Comparison of ENCODE assay signal across 10 cellular contexts in genomic region chr1:31904339-31905092, GRCh38. TPM values are rescaled to one million over a fixed set of nuclear protein-coding genes. Genes with fewer than 3 reads are reported as not detected.
DNase-seq lines count a peak whose midpoint lies in the region; ATAC-seq lines count a peak whose summit lies in the region.
"Had no signal": no experiment of that assay in that cellular context is flagged by ENCODE, and none has a peak within 500 bp of the region (broad histone marks: within the 10 kb centered on the region; RNA-seq: fewer than 3 reads in every experiment).

No MANE protein-coding gene starts in this region.

- H3K9me3 Mint-ChIP-seq in activated naive CD4-positive, alpha-beta T cell treated with anti-CD3 and anti-CD28 coated beads, Interleukin-2, amount 50 U/mL, for 24 hours, result no peaks in the 10 kb centered on the region
- no peaks in the 10 kb centered on the region for H3K9me3 Mint-ChIP-seq in activated naive CD4-positive, alpha-beta T cell treated with anti-CD3 and anti-CD28 coated beads, Interleukin-2, amount 10 ng/mL, durations not matched to agents 7 days and 5 days
- H3K9me3 Mint-ChIP-seq in stimulated activated naive CD8-positive, alpha-beta T cell treated with anti-CD3 and anti-CD28 coated beads, Interleukin-15, amount 100 ng/mL, for 72 hours, result no peaks in the 10 kb centered on the region

- no peak for DNase-seq in activated naive CD4-positive, alpha-beta T cell treated with anti-CD3 and anti-CD28 coated beads, Interleukin-2, amount 10 ng/mL, durations not matched to agents 7 days and 5 days
- DNase-seq in T-helper 17 cell, result no peak
- peak; percentile 83 for DNase-seq in cardiac septum (ENCODE audit: low spot score)
- DNase-seq in stimulated activated naive CD8-positive, alpha-beta T cell treated with anti-CD3 and anti-CD28 coated beads, Interleukin-15, amount 100 ng/mL, for 72 hours, result no peak
- DNase-seq in stimulated activated CD4-positive, alpha-beta T cell treated with anti-CD3 and anti-CD28 coated beads, Interleukin-12 subunit alpha, Interleukin-12 subunit beta, amount 100 ng/mL, for 4 hours, result no peak
- no peak for DNase-seq in NCI-H1048 (lab: John Stamatoyannopoulos, UW)
- DNase-seq in ecto neural progenitor cell (ENCODE audit: low spot score), result no peak
- DNase-seq: MM.1S had no signal

- H3K4me1 Mint-ChIP-seq in activated naive CD4-positive, alpha-beta T cell treated with anti-CD3 and anti-CD28 coated beads, Interleukin-2, amount 50 U/mL, for 24 hours, result peaks cover 28% of the 10 kb centered on the region
- peaks cover 19% of the 10 kb centered on the region for H3K4me1 Mint-ChIP-seq in activated naive CD4-positive, alpha-beta T cell treated with anti-CD3 and anti-CD28 coated beads, Interleukin-2, amount 10 ng/mL, durations not matched to agents 7 days and 5 days
- peaks cover 20% of the 10 kb centered on the region for H3K4me1 Mint-ChIP-seq in T-helper 17 cell
- H3K4me1 Mint-ChIP-seq in stimulated activated naive CD8-positive, alpha-beta T cell treated with anti-CD3 and anti-CD28 coated beads, Interleukin-15, amount 100 ng/mL, for 72 hours, result peaks cover 33% of the 10 kb centered on the region

- H3K27ac Mint-ChIP-seq in activated naive CD4-positive, alpha-beta T cell treated with anti-CD3 and anti-CD28 coated beads, Interleukin-2, amount 50 U/mL, for 24 hours, result peak overlapping the region; percentile 79
- no peak overlapping the region for H3K27ac Mint-ChIP-seq in activated naive CD4-positive, alpha-beta T cell treated with anti-CD3 and anti-CD28 coated beads, Interleukin-2, amount 10 ng/mL, durations not matched to agents 7 days and 5 days
- peak overlapping the region; percentile 65 for H3K27ac Mint-ChIP-seq in T-helper 17 cell
- peak overlapping the region; percentile 12 to 82 for H3K27ac Mint-ChIP-seq in stimulated activated naive CD8-positive, alpha-beta T cell treated with anti-CD3 and anti-CD28 coated beads, Interleukin-15, amount 100 ng/mL, for 72 hours

- intact Hi-C loops in cardiac septum (cut with DNase I), result no loop called here

- H3K27me3 Mint-ChIP-seq in activated naive CD4-positive, alpha-beta T cell treated with anti-CD3 and anti-CD28 coated beads, Interleukin-2, amount 50 U/mL, for 24 hours, result no peaks in the 10 kb centered on the region
- H3K27me3 Mint-ChIP-seq in activated naive CD4-positive, alpha-beta T cell treated with anti-CD3 and anti-CD28 coated beads, Interleukin-2, amount 10 ng/mL, durations not matched to agents 7 days and 5 days, result no peaks in the 10 kb centered on the region
- no peaks in the 10 kb centered on the region for H3K27me3 Mint-ChIP-seq in T-helper 17 cell
- H3K27me3 Mint-ChIP-seq in stimulated activated naive CD8-positive, alpha-beta T cell treated with anti-CD3 and anti-CD28 coated beads, Interleukin-15, amount 100 ng/mL, for 72 hours, result no peaks in the 10 kb centered on the region

- no peaks in the 10 kb centered on the region for H3K9me3 ChIP-seq in T-helper 17 cell (ENCODE audit: control insufficient read depth, low read length, poor library complexity, severe bottlenecking)
- H3K9me3 ChIP-seq: BLaER1 treated with 17β-estradiol and CSF1 and Interleukin-3, amounts not matched to agents 10 nM and 100 nM had no signal

- CTCF ChIA-PET in activated naive CD4-positive, alpha-beta T cell treated with anti-CD3 and anti-CD28 coated beads, Interleukin-2, amount 10 ng/mL, durations not matched to agents 7 days and 5 days (lab: Charles Lee), result interaction anchor here (2.3 kb wide), 1 partner anchor 60 kb away, joined by 7 read pairs; no protein-coding TSS in a partner anchor

- H3K36me3 Mint-ChIP-seq in activated naive CD4-positive, alpha-beta T cell treated with anti-CD3 and anti-CD28 coated beads, Interleukin-2, amount 50 U/mL, for 24 hours, result peaks cover 10% of the 10 kb centered on the region
- peaks cover 55% of the 10 kb centered on the region for H3K36me3 Mint-ChIP-seq in activated naive CD4-positive, alpha-beta T cell treated with anti-CD3 and anti-CD28 coated beads, Interleukin-2, amount 10 ng/mL, durations not matched to agents 7 days and 5 days
- peaks cover 3% of the 10 kb centered on the region for H3K36me3 Mint-ChIP-seq in T-helper 17 cell (ENCODE audit: low read depth)

- H3K4me3 Mint-ChIP-seq in activated naive CD4-positive, alpha-beta T cell treated with anti-CD3 and anti-CD28 coated beads, Interleukin-2, amount 50 U/mL, for 24 hours, result no peak overlapping the region
- no peak overlapping the region for H3K4me3 Mint-ChIP-seq in activated naive CD4-positive, alpha-beta T cell treated with anti-CD3 and anti-CD28 coated beads, Interleukin-2, amount 10 ng/mL, durations not matched to agents 7 days and 5 days
- no peak overlapping the region for H3K4me3 Mint-ChIP-seq in T-helper 17 cell
- no peak overlapping the region for H3K4me3 Mint-ChIP-seq in stimulated activated naive CD8-positive, alpha-beta T cell treated with anti-CD3 and anti-CD28 coated beads, Interleukin-15, amount 100 ng/mL, for 72 hours

- ATAC-seq in T-helper 17 cell, result peak; percentile 27
- peak; percentile 24 for ATAC-seq in stimulated activated naive CD8-positive, alpha-beta T cell treated with anti-CD3 and anti-CD28 coated beads, Interleukin-15, amount 100 ng/mL, for 72 hours

RNA-seq across cellular contexts. Expression of gene PTP4A2, which starts 33.7 kb away (rescaled TPM):
- total RNA-seq in T-helper 17 cell (100 to 1,000 TPM; 269 to 384 TPM), cardiac septum (216 TPM)
